ENCODE assay signal across 8 cellular contexts in the genomic region with DNA sequence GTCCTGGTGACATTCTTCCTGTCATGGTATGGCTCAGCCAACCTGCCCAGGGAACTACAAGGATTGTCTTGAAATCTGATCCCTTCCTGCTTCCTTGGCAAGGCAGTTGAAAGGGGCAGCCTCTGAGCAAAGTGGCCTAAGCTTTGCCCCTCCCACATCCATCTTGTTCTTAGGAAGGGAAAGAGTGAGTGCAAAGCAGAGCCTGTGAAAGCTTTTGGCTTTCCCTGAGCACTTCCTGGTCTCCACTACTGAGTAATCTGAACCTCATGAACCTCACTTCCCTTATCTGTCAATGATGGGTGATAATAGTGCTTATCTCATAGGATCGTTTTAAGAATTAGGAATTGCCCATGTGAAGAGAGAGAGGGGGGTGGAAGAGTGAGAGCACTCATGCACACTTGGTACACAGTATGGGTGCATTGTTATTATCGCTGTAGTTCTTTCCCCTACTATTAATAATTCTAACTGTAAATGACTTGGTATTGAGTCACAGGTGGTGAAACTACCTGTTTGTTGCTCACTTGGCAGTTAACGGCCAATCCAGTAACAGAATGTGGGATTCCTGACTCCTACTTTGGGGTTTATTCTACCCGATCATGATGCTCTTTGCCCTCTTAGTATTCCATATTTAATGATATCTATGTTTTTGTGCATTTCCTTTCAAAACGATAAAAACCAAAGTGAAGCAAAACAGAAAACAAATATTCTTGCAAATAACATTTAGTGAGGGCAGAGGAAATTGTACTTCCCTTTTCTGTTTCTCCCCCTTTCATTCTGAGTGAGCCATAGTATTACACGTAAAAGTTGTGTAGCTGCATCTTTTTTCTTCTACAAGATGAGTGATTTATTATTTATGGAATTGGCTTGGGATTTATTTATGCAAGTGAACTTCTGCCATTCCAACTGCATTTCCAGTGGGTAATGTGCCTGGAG.
A peak's percentile ranks its signal among the peaks of the same experiment; 100 is the strongest.
DNase-seq lines count a peak whose midpoint lies in the region; ATAC-seq and TF ChIP-seq lines count a peak whose summit lies in the region.

No MANE protein-coding gene starts in this region.

- BruUV-seq in Calu3 (replicated peaks; lab: Mats Ljungman, UMichigan), result no TSS peak

- DNase-seq in Calu3 (peak; percentile 70), WERI-Rb-1 (peak; percentile 51), retina (no peak), NCI-H510A treated with DMSO at 0.1 percent for 48 hours (lab: John Stamatoyannopoulos, UW) (no peak), RKO (ENCODE audit: low spot score) (no peak), colonic mucosa (no peak)

- H3K36me3 ChIP-seq in WERI-Rb-1 (no peaks in the 10 kb centered on the region), colonic mucosa (no peaks in the 10 kb centered on the region)

- H3K36me3 Mint-ChIP-seq in Calu3 (ENCODE audit: insufficient read depth, unreplicated experiment), result no peaks in the 10 kb centered on the region

- no peak overlapping the region for H3K4me3 Mint-ChIP-seq in Calu3 (ENCODE audit: low read depth, unreplicated experiment)

- H3K4me3 ChIP-seq in WERI-Rb-1 (ENCODE audit: low read depth, low read length) (no peak overlapping the region), colonic mucosa (no peak overlapping the region)

- no peak for TF ChIP-seq CTCF in Calu3 (IDR thresholded peaks at IDR 0.05; ENCODE audit: unreplicated experiment)
- TF ChIP-seq CTCF in WERI-Rb-1 (IDR thresholded peaks at IDR 0.05; ENCODE audit: low read depth, low read length), result no peak
- no peak for TF ChIP-seq CTCF in colonic mucosa (IDR thresholded peaks at IDR 0.05)

- H3K27me3 Mint-ChIP-seq in Calu3 (ENCODE audit: unreplicated experiment), result no peaks in the 10 kb centered on the region

- peak; percentile 84 for ATAC-seq in GM19397 (IDR thresholded peaks at IDR 0.05; ENCODE audit: unreplicated experiment)
- peak; percentile 74 for ATAC-seq in HG03280 (IDR thresholded peaks at IDR 0.05; ENCODE audit: unreplicated experiment)

- CTCF ChIA-PET in Calu3 (lab: Charles Lee), result no interaction called here

- H3K9me3 Mint-ChIP-seq in Calu3 (ENCODE audit: low read depth, unreplicated experiment), result peaks cover 5% of the 10 kb centered on the region

- no peaks in the 10 kb centered on the region for H3K9me3 ChIP-seq in WERI-Rb-1 (ENCODE audit: severe bottlenecking)
- H3K9me3 ChIP-seq in colonic mucosa, result no peaks in the 10 kb centered on the region

- H3K4me1 ChIP-seq in colonic mucosa, result no peaks in the 10 kb centered on the region

- H3K9ac ChIP-seq in colonic mucosa (ENCODE audit: low read depth in 2 of 2, low read length in 2 of 2), result no peak overlapping the region

- intact Hi-C loops in Calu3 (cut with micrococcal nuclease; ENCODE audit: unreplicated experiment), result loop anchor here (10.0 kb wide), 1 partner anchor 105 kb away; no protein-coding TSS in a partner anchor
- intact Hi-C loops in colonic mucosa (cut with DNase I), result no loop called here

- H3K27me3 ChIP-seq in WERI-Rb-1 (ENCODE audit: insufficient read depth, low read depth, severe bottlenecking) (no peaks in the 10 kb centered on the region), colonic mucosa (no peaks in the 10 kb centered on the region)

- peak overlapping the region; percentile 88 for H3K27ac Mint-ChIP-seq in Calu3 (ENCODE audit: unreplicated experiment)

- H3K4me1 Mint-ChIP-seq in Calu3 (ENCODE audit: low read depth, unreplicated experiment), result peaks cover 18% of the 10 kb centered on the region

- H3K27ac ChIP-seq in WERI-Rb-1 (no peak overlapping the region), colonic mucosa (no peak overlapping the region)

Comparison
In these comparisons a context has a peak if more than half of its experiments do, and no peak if none do; other contexts are left out.
1. DNase-seq: peak in Calu3 (single experiment) and WERI-Rb-1 (single experiment); none in retina (single experiment), NCI-H510A treated with DMSO at 0.1 percent for 48 hours (single experiment), RKO (single experiment) and colonic mucosa (single experiment).